Comparison of ENCODE assay signal across 19 cellular contexts in genomic region chr17:57531648-57532486, GRCh38.
A peak's percentile ranks its signal among the peaks of the same experiment; 100 is the strongest.
DNase-seq lines count a peak whose midpoint lies in the region; ATAC-seq, FAIRE-seq and TF ChIP-seq lines count a peak whose summit lies in the region.
"Had no signal": no experiment of that assay in that cellular context is flagged by ENCODE, and none has a peak within 500 bp of the region (broad histone marks: within the 10 kb centered on the region; RNA-seq: fewer than 3 reads in every experiment).

No MANE protein-coding gene starts in this region.

- H3K4me3 Mint-ChIP-seq in CD8-positive, alpha-beta T cell: no peak overlapping the region
- H3K4me3 Mint-ChIP-seq: mesothelial cell of epicardium had no signal

- peaks cover 47% of the 10 kb centered on the region for H3K4me1 Mint-ChIP-seq in CD8-positive, alpha-beta T cell (ENCODE audit: low read depth)

- intact Hi-C loops in CD8-positive, alpha-beta T cell (cut with DNase I, micrococcal nuclease): loop anchor here in 1 of 2 experiments (1.0 kb wide), 1 partner anchor 22 kb away; no protein-coding TSS in a partner anchor
- intact Hi-C loops in kidney (cut with DNase I): no loop called here

- no peaks in the 10 kb centered on the region for H3K79me2 ChIP-seq in SK-N-SH (ENCODE audit: insufficient read depth)

- 83% methylated on average over 19 of the region's 19 CpGs for WGBS in SK-N-SH (ENCODE audit: low lambda C conversion rate)

- no peaks in the 10 kb centered on the region for H3K9me3 ChIP-seq in CD8-positive, alpha-beta T cell (ENCODE audit: low read length)
- H3K9me3 ChIP-seq in SK-N-SH: no peaks in the 10 kb centered on the region
- H3K9me3 ChIP-seq in kidney (ENCODE audit: control insufficient read depth in 1 of 2, low read length in 2 of 2): no peaks in the 10 kb centered on the region
- H3K9me3 ChIP-seq: prostate gland, upper lobe of left lung had no signal

- no peak overlapping the region for H2AFZ ChIP-seq in SK-N-SH (ENCODE audit: low read depth)

- H3K27me3 ChIP-seq in CD8-positive, alpha-beta T cell (ENCODE audit: insufficient read depth, low read length): no peaks in the 10 kb centered on the region
- H3K27me3 ChIP-seq in SK-N-SH (ENCODE audit: insufficient read depth): no peaks in the 10 kb centered on the region
- H3K27me3 ChIP-seq: foreskin keratinocyte, upper lobe of left lung had no signal

- no peak overlapping the region for H3K9ac ChIP-seq in SK-N-SH
- H3K9ac ChIP-seq in kidney (ENCODE audit: low read length in 2 of 2): peak overlapping the region in 1 of 2 donors; percentile 66

- TF ChIP-seq RAD21 in SK-N-SH (IDR thresholded peaks at IDR 0.05; ENCODE audit: low read length): peak; percentile 40

- no peak for TF ChIP-seq CTCF in CD8-positive, alpha-beta T cell (IDR thresholded peaks at IDR 0.05)
- TF ChIP-seq CTCF in SK-N-SH (IDR thresholded peaks at IDR 0.05): no peak
- TF ChIP-seq CTCF in kidney (IDR thresholded peaks at IDR 0.05; ENCODE audit: borderline replicate concordance, extremely low read depth, insufficient read depth): no peak

- no peak overlapping the region for H3K4me2 ChIP-seq in SK-N-SH

- no peak overlapping the region for H3K4me3 ChIP-seq in CD8-positive, alpha-beta T cell (ENCODE audit: low read depth, low read length)
- no peak overlapping the region for H3K4me3 ChIP-seq in SK-N-SH (ENCODE audit: low read depth in 2 of 2, low read length in 1 of 2)
- peak overlapping the region; percentile 53 to 61 for H3K4me3 ChIP-seq in kidney (ENCODE audit: low read length in 2 of 2)
- H3K4me3 ChIP-seq: prostate gland, upper lobe of left lung had no signal

- no peaks in the 10 kb centered on the region for H3K27me3 Mint-ChIP-seq in CD8-positive, alpha-beta T cell (ENCODE audit: low read depth)
- H3K27me3 Mint-ChIP-seq: CD8-positive, alpha-beta memory T cell had no signal

- H4K20me1 ChIP-seq in SK-N-SH (ENCODE audit: insufficient read depth): no peaks in the 10 kb centered on the region

- no peak for DNase-seq in CD8-positive, alpha-beta T cell
- DNase-seq in SK-N-SH: peak; percentile 74
- DNase-seq in kidney: no peak
- DNase-seq in renal cortical epithelial cell (ENCODE audit: low read depth): peak; percentile 34
- no peak for DNase-seq in Kasumi-1 (lab: John Stamatoyannopoulos, UW)
- DNase-seq in SHP77 treated with DMSO at 0.1 percent for 48 hours (lab: John Stamatoyannopoulos, UW): no peak
- DNase-seq in NCI-H128 (lab: John Stamatoyannopoulos, UW; ENCODE audit: unreplicated experiment): no peak
- DNase-seq: activated CD4-positive, alpha-beta T cell treated with anti-CD3 and anti-CD28 coated beads, Interleukin-2, amount 50 U/mL, for 4 hours; activated effector memory CD4-positive, alpha-beta T cell treated with Interleukin-2 at 50 U/mL for 16 hours; CD8-positive, alpha-beta memory T cell; effector CD8-positive, alpha-beta T cell; foreskin keratinocyte; KBM-7; NCI-H524; upper lobe of left lung had no signal

- H3F3A ChIP-seq in SK-N-SH (replicated peaks; ENCODE audit: insufficient read depth): no peaks in the 10 kb centered on the region

- H3K36me3 ChIP-seq in CD8-positive, alpha-beta T cell (ENCODE audit: insufficient read depth, low read length): no peaks in the 10 kb centered on the region
- no peaks in the 10 kb centered on the region for H3K36me3 ChIP-seq in SK-N-SH (replicated peaks in 1 of 2; ENCODE audit: control insufficient read depth in 1 of 2, insufficient read depth in 2 of 2, low read length in 1 of 2)
- no peaks in the 10 kb centered on the region for H3K36me3 ChIP-seq in kidney (ENCODE audit: control insufficient read depth in 1 of 2, insufficient read depth in 2 of 2, low read length in 2 of 2)
- H3K36me3 ChIP-seq: prostate gland, upper lobe of left lung had no signal

- CTCF ChIA-PET in CD8-positive, alpha-beta T cell (lab: Charles Lee): no interaction called here
- CTCF ChIA-PET in SK-N-SH (lab: Yijun Ruan, JAX): interaction anchor here (0.6 to 2.7 kb wide), 10 partner anchors 10 to 301 kb away, joined by 3 to 13 read pairs (median 4); no protein-coding TSS in a partner anchor

- peaks cover 19% of the 10 kb centered on the region for H3K36me3 Mint-ChIP-seq in CD8-positive, alpha-beta T cell

- no peaks in the 10 kb centered on the region for H3K9me3 Mint-ChIP-seq in CD8-positive, alpha-beta T cell
- H3K9me3 Mint-ChIP-seq: CD8-positive, alpha-beta memory T cell; mesothelial cell of epicardium had no signal

- POLR2A ChIA-PET in CD8-positive, alpha-beta T cell (lab: Charles Lee): no interaction called here
- POLR2A ChIA-PET in SK-N-SH (lab: Yijun Ruan, JAX): interaction anchor here (0.7 to 1.4 kb wide), 5 partner anchors 9 to 111 kb away, joined by 3 to 4 read pairs (median 3); no protein-coding TSS in a partner anchor

- no peaks in the 10 kb centered on the region for H3K9me2 ChIP-seq in SK-N-SH

- no peak; a peak in 1 of 4 replicates for TF ChIP-seq EP300 in SK-N-SH (IDR thresholded peaks at IDR 0.05; ENCODE audit: borderline replicate concordance in 1 of 2, low read depth in 1 of 2, low read length in 1 of 2)

- ATAC-seq in CD8-positive, alpha-beta T cell: no peak
- no peak for ATAC-seq in HG03097 (IDR thresholded peaks at IDR 0.05; ENCODE audit: low FRiP score, unreplicated experiment)
- ATAC-seq: foreskin keratinocyte, Panc1 had no signal

- peak overlapping the region; percentile 66 for H3K27ac Mint-ChIP-seq in CD8-positive, alpha-beta T cell
- H3K27ac Mint-ChIP-seq: mesothelial cell of epicardium had no signal

- no peak for FAIRE-seq in kidney (lab: Jason Lieb, UNC)

- H3K4me1 ChIP-seq in CD8-positive, alpha-beta T cell (ENCODE audit: insufficient read depth, low read length): peaks cover 15% of the 10 kb centered on the region
- H3K4me1 ChIP-seq in SK-N-SH (ENCODE audit: control insufficient read depth in 1 of 2, insufficient read depth in 2 of 2, low read depth in 1 of 2, low read length in 1 of 2) (peaks cover 29 to 89% of the 10 kb centered on the region in 2 experiments), kidney (ENCODE audit: control insufficient read depth in 1 of 2, insufficient read depth in 1 of 2, low read depth in 1 of 2, low read length in 2 of 2) (peaks cover 22 to 39% of the 10 kb centered on the region in 2 donors)
- H3K4me1 ChIP-seq: foreskin keratinocyte had no signal

- H3K27ac ChIP-seq in CD8-positive, alpha-beta T cell (ENCODE audit: low read depth, low read length): no peak overlapping the region
- H3K27ac ChIP-seq in SK-N-SH (ENCODE audit: low read depth in 2 of 2, low read length in 1 of 2) (peak overlapping the region in 1 of 2 experiments; percentile 96; a peak in 2 of 4 replicates), kidney (ENCODE audit: low read depth in 2 of 2, low read length in 2 of 2) (peak overlapping the region; percentile 65 to 77)
- H3K27ac ChIP-seq: foreskin keratinocyte, prostate gland, upper lobe of left lung had no signal

TF ChIP-seq in SK-N-SH, 30 proteins besides CTCF, POLR2A, EP300 and RAD21:
- TF ChIP-seq, protein P1, sequence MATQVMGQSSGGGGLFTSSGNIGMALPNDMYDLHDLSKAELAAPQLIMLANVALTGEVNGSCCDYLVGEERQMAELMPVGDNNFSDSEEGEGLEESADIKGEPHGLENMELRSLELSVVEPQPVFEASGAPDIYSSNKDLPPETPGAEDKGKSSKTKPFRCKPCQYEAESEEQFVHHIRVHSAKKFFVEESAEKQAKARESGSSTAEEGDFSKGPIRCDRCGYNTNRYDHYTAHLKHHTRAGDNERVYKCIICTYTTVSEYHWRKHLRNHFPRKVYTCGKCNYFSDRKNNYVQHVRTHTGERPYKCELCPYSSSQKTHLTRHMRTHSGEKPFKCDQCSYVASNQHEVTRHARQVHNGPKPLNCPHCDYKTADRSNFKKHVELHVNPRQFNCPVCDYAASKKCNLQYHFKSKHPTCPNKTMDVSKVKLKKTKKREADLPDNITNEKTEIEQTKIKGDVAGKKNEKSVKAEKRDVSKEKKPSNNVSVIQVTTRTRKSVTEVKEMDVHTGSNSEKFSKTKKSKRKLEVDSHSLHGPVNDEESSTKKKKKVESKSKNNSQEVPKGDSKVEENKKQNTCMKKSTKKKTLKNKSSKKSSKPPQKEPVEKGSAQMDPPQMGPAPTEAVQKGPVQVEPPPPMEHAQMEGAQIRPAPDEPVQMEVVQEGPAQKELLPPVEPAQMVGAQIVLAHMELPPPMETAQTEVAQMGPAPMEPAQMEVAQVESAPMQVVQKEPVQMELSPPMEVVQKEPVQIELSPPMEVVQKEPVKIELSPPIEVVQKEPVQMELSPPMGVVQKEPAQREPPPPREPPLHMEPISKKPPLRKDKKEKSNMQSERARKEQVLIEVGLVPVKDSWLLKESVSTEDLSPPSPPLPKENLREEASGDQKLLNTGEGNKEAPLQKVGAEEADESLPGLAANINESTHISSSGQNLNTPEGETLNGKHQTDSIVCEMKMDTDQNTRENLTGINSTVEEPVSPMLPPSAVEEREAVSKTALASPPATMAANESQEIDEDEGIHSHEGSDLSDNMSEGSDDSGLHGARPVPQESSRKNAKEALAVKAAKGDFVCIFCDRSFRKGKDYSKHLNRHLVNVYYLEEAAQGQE (IDR thresholded peaks at IDR 0.05; ENCODE audit: low read depth, low read length): no peak
- TF ChIP-seq CHD2 (IDR thresholded peaks at IDR 0.05; ENCODE audit: low read length, partially characterized antibody): peak; percentile 63

Comparison
In these comparisons a context has a peak if more than half of its experiments do, and no peak if none do; other contexts are left out.
1. DNase-seq: peak in SK-N-SH (single experiment) and renal cortical epithelial cell (single experiment); none in CD8-positive, alpha-beta T cell (0 of 7), kidney (single experiment), Kasumi-1 (0 of 2), SHP77 treated with DMSO at 0.1 percent for 48 hours (single experiment) and NCI-H128 (single experiment).
2. H3K4me3 ChIP-seq: peak in kidney (2 of 2); none in CD8-positive, alpha-beta T cell (single experiment) and SK-N-SH (0 of 2).